Comparison of ENCODE assay signal across 17 cellular contexts in the genomic region with DNA sequence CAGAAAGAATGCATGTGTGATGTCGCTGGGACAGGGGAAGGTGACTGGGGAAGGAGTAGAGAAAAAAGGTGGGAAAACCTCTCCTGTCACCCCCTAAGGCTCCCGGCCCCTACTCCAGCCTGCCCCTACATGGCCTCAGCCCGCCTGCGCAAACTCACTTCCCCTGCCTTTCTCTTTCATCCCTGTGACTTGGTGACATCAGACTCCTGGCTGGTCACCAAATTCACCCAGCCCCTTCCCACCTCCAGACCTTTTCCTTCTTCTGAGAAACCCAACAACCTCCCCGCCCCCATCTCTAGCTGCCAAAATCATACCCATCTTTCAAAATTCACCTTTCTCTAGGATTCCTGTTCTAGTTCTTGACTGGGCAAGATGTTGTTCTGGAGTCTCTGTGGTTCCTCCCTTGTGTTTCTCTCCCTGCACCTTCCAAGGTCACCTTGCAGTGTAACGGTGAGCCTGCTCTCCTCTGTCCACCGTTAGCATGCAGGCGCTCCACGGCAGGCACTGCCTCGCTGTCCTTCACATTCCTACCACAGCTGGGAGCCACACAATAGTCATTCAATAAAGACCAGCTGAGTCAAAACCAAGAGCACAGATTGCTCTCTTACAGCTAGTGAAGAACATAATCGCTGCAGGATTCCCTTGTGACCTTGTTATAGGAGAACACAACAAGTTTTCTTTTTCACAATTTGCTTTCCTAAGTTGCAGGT.
DNase-seq lines count a peak whose midpoint lies in the region; ATAC-seq, FAIRE-seq and TF ChIP-seq lines count a peak whose summit lies in the region.
"Had no signal": no experiment of that assay in that cellular context is flagged by ENCODE, and none has a peak within 500 bp of the region (broad histone marks: within the 10 kb centered on the region; RNA-seq: fewer than 3 reads in every experiment).

No MANE protein-coding gene starts in this region.

- WGBS in HepG2 (ENCODE audit: low lambda C conversion rate), result 88% methylated on average over 11 of the region's 11 CpGs
- WGBS in right lobe of liver (ENCODE audit: insufficient coverage, low coverage, low lambda C conversion rate, missing lambda C conversion rate), result 98% methylated on average over 5 of the region's 11 CpGs
- 100% methylated on average over 1 of the region's 11 CpGs; no CpG with 5 or more reads in 1 of the 2 donors for WGBS in neuronal stem cell (ENCODE audit: extremely low coverage in 2 of 2, insufficient read length in 2 of 2, insufficient replicate concordance in 1 of 2), 2 donors

- H2BK5ac ChIP-seq in neuronal stem cell (ENCODE audit: low read length), result no peak overlapping the region

- H3K27me3 ChIP-seq in HepG2 (ENCODE audit: control insufficient read depth in 1 of 2, insufficient read depth in 2 of 2, low read length in 2 of 2), result no peaks in the 10 kb centered on the region
- no peaks in the 10 kb centered on the region for H3K27me3 ChIP-seq in right lobe of liver
- H3K27me3 ChIP-seq in neuronal stem cell (ENCODE audit: control insufficient read depth in 3 of 3, insufficient read depth in 3 of 3, low read depth in 1 of 3, low read length in 3 of 3), result no peaks in the 10 kb centered on the region
- H3K27me3 ChIP-seq: breast epithelium, upper lobe of right lung had no signal

- no peaks in the 10 kb centered on the region for H3K79me1 ChIP-seq in neuronal stem cell (ENCODE audit: low read depth, low read length)

- POLR2A ChIA-PET in HepG2 (lab: Yijun Ruan, JAX), result no interaction called here

- TF ChIP-seq POLR2A in HepG2 (IDR thresholded peaks at IDR 0.05; ENCODE audit: insufficient read depth in 1 of 2, low read depth in 2 of 2, low read length in 2 of 2), result no peak
- no peak for TF ChIP-seq POLR2A in right lobe of liver (IDR thresholded peaks at IDR 0.05)

- H2BK15ac ChIP-seq in neuronal stem cell (ENCODE audit: low read length), result no peak overlapping the region

- no peaks in the 10 kb centered on the region for H3K9me3 ChIP-seq in HepG2 (ENCODE audit: low read length)
- H3K9me3 ChIP-seq in right lobe of liver, result no peaks in the 10 kb centered on the region
- H3K9me3 ChIP-seq in neuronal stem cell (replicated peaks in 1 of 2; ENCODE audit: control insufficient read depth in 2 of 2, insufficient read depth in 1 of 2, low read depth in 1 of 2, low read length in 2 of 2), result no peaks in the 10 kb centered on the region
- H3K9me3 ChIP-seq: breast epithelium, upper lobe of right lung had no signal

- no peak overlapping the region for H2BK12ac ChIP-seq in neuronal stem cell (ENCODE audit: low read length)

- TF ChIP-seq RAD21 in HepG2 (CRISPR knock-in tag; IDR thresholded peaks at IDR 0.05), result no peak

- no peak overlapping the region for H3K27ac ChIP-seq in HepG2 (ENCODE audit: extremely low read length, insufficient read depth, low read length)
- H3K27ac ChIP-seq in right lobe of liver, result no peak overlapping the region
- no peak overlapping the region for H3K27ac ChIP-seq in neuronal stem cell (replicated peaks; ENCODE audit: low read length)
- H3K27ac ChIP-seq: breast epithelium, upper lobe of right lung had no signal

- H3K18ac ChIP-seq in neuronal stem cell (ENCODE audit: low read length), result no peak overlapping the region

- no peaks in the 10 kb centered on the region for H4K20me1 ChIP-seq in HepG2 (ENCODE audit: insufficient read depth, low read length)

- no peak overlapping the region for H4K91ac ChIP-seq in neuronal stem cell (ENCODE audit: low read depth, low read length, poor library complexity)

- H3K4ac ChIP-seq in neuronal stem cell (ENCODE audit: low read length), result no peak overlapping the region

- no peak overlapping the region for H3K23ac ChIP-seq in neuronal stem cell (ENCODE audit: low read depth, low read length, poor library complexity)

- in situ Hi-C loops in HepG2 (cut with HindIII; ENCODE audit: extremely low pct_ligation_motif_present, low pct_unique_long_range_greater_than_20kb), result no loop called here

- CTCF ChIA-PET in HepG2 (lab: Yijun Ruan, JAX; ENCODE audit: low intra/inter-chr PET ratio, low total read pairs), result no interaction called here

- no peak overlapping the region for H4K8ac ChIP-seq in neuronal stem cell (ENCODE audit: low read depth, low read length)

- no peaks in the 10 kb centered on the region for H3K79me2 ChIP-seq in HepG2 (ENCODE audit: insufficient read depth, low read length)

- TF ChIP-seq CTCF in HepG2 (CRISPR knock-in tag; IDR thresholded peaks at IDR 0.05) (peak; percentile 46), right lobe of liver (IDR thresholded peaks at IDR 0.05) (no peak), foreskin fibroblast (IDR thresholded peaks at IDR 0.05; ENCODE audit: low read depth, low read length) (peak; percentile 13)

- FAIRE-seq in HepG2 (lab: Jason Lieb, UNC), result no peak

- no peak overlapping the region for H3K9ac ChIP-seq in HepG2 (ENCODE audit: insufficient read depth, low read depth, low read length)
- no peak overlapping the region for H3K9ac ChIP-seq in neuronal stem cell (ENCODE audit: low read depth, low read length, poor library complexity)

- DNase-seq in HepG2 (ENCODE audit: low spot score), result peak; percentile 22
- no peak for DNase-seq in right lobe of liver
- DNase-seq in foreskin fibroblast, result no peak
- DNase-seq in neuronal stem cell (ENCODE audit: low spot score), result no peak
- DNase-seq in SIG-M5 (lab: John Stamatoyannopoulos, UW), result no peak
- DNase-seq in cerebellar cortex (ENCODE audit: low spot score), result no peak
- no peak for DNase-seq in NCI-H1436 (lab: John Stamatoyannopoulos, UW)
- DNase-seq: ACHN; activated CD4-positive, alpha-beta T cell treated with anti-CD3 and anti-CD28 coated beads for 48 hours; DMS153; NCI-H226; stimulated activated CD4-positive, alpha-beta T cell treated with anti-CD3 and anti-CD28 coated beads, Interleukin-12 subunit alpha, Interleukin-12 subunit beta, amount 100 ng/mL, for 4 hours; T-cell; upper lobe of right lung had no signal

- H2AFZ ChIP-seq in HepG2 (ENCODE audit: low read length), result no peak overlapping the region
- no peak overlapping the region for H2AFZ ChIP-seq in neuronal stem cell (ENCODE audit: low read length)

- H3K36me3 ChIP-seq in HepG2 (replicated peaks in 1 of 2; ENCODE audit: control insufficient read depth in 1 of 2, insufficient read depth in 2 of 2, low read length in 2 of 2) (no peaks in the 10 kb centered on the region), right lobe of liver (no peaks in the 10 kb centered on the region), neuronal stem cell (replicated peaks in 1 of 2; ENCODE audit: control insufficient read depth in 2 of 2, insufficient read depth in 2 of 2, low read length in 2 of 2) (no peaks in the 10 kb centered on the region)
- H3K36me3 ChIP-seq: breast epithelium, upper lobe of right lung had no signal

- H2BK120ac ChIP-seq in neuronal stem cell (ENCODE audit: low read depth, low read length), result no peak overlapping the region

- intact Hi-C loops in HepG2 (cut with micrococcal nuclease; ENCODE audit: unreplicated experiment) (no loop called here), right lobe of liver (cut with DNase I) (no loop called here)

- H3K4me2 ChIP-seq in HepG2 (ENCODE audit: low read depth, low read length) (no peak overlapping the region), neuronal stem cell (ENCODE audit: insufficient read depth, low read length, poor library complexity, severe bottlenecking) (no peak overlapping the region)

- ATAC-seq in HepG2, result peak; percentile 71
- ATAC-seq in right lobe of liver, result no peak
- no peak for ATAC-seq in GM19035 (IDR thresholded peaks at IDR 0.05; ENCODE audit: unreplicated experiment)
- ATAC-seq: esophagus mucosa, T-cell, upper lobe of right lung had no signal

- H3K4me3 ChIP-seq in HepG2 (replicated peaks in 1 of 3; ENCODE audit: insufficient read depth in 1 of 3, low read depth in 2 of 3, low read length in 3 of 3), result no peak overlapping the region
- no peak overlapping the region for H3K4me3 ChIP-seq in right lobe of liver
- H3K4me3 ChIP-seq in foreskin fibroblast (ENCODE audit: low read depth in 1 of 2, low read length in 2 of 2), result no peak overlapping the region
- no peak overlapping the region for H3K4me3 ChIP-seq in neuronal stem cell (ENCODE audit: low read length in 2 of 2)
- H3K4me3 ChIP-seq: breast epithelium, upper lobe of right lung had no signal

- TF ChIP-seq EP300 in HepG2 (IDR thresholded peaks at IDR 0.05; ENCODE audit: low read depth in 2 of 2, low read length in 2 of 2), result no peak
- TF ChIP-seq EP300 in HepG2 (CRISPR knock-in tag; IDR thresholded peaks at IDR 0.05; ENCODE audit: borderline replicate concordance), result no peak

- no peaks in the 10 kb centered on the region for H3K4me1 ChIP-seq in HepG2 (ENCODE audit: insufficient read depth, low read length)
- no peaks in the 10 kb centered on the region for H3K4me1 ChIP-seq in right lobe of liver
- H3K4me1 ChIP-seq in neuronal stem cell (ENCODE audit: control insufficient read depth in 2 of 2, insufficient read depth in 1 of 2, low read depth in 1 of 2, low read length in 2 of 2), result peaks cover 1 to 7% of the 10 kb centered on the region in 2 donors
- H3K4me1 ChIP-seq: breast epithelium had no signal

- BruUV-seq in HepG2 (replicated peaks; lab: Mats Ljungman, UMichigan), result no TSS peak

- peak overlapping the region; percentile 84 for H2AK5ac ChIP-seq in neuronal stem cell (ENCODE audit: low read depth, low read length)

- H3K14ac ChIP-seq in neuronal stem cell (ENCODE audit: low read length), result no peak overlapping the region

TF ChIP-seq in HepG2, 621 proteins besides CTCF, POLR2A, EP300 and RAD21 (continues in another document):
- TF ChIP-seq TEAD3 (CRISPR knock-in tag; optimal IDR thresholded peaks at IDR 0.05; ENCODE audit: borderline replicate concordance) (peak; percentile 98), KDM2A (CRISPR knock-in tag; IDR thresholded peaks at IDR 0.05; ENCODE audit: borderline replicate concordance, low read depth) (no peak), SALL2 (CRISPR knock-in tag; IDR thresholded peaks at IDR 0.05) (no peak), RARA (CRISPR knock-in tag; IDR thresholded peaks at IDR 0.05) (no peak), HNRNPUL1 (IDR thresholded peaks at IDR 0.05; ENCODE audit: low read depth, low read length) (no peak), KLF15 (CRISPR knock-in tag; IDR thresholded peaks at IDR 0.05; ENCODE audit: borderline replicate concordance) (no peak), ZNF619 (CRISPR knock-in tag; IDR thresholded peaks at IDR 0.05) (no peak), STAG1 (CRISPR knock-in tag; IDR thresholded peaks at IDR 0.05) (peak; percentile 37; the same call in 1 of the 2 replicates), ZNF75D (CRISPR knock-in tag; IDR thresholded peaks at IDR 0.05; ENCODE audit: borderline replicate concordance) (no peak), POGZ (CRISPR knock-in tag; IDR thresholded peaks at IDR 0.05) (0 out of 2 replicates have a peak, but pooled peaks have one; percentile 28)

Comparison
In these comparisons a context has a peak if more than half of its experiments do, and no peak if none do; other contexts are left out.
1. CTCF ChIP-seq: peak in HepG2 (single experiment) and foreskin fibroblast (single experiment); none in right lobe of liver (0 of 4).